10 cellular contexts compared by ENCODE assay signal in the genomic region with DNA sequence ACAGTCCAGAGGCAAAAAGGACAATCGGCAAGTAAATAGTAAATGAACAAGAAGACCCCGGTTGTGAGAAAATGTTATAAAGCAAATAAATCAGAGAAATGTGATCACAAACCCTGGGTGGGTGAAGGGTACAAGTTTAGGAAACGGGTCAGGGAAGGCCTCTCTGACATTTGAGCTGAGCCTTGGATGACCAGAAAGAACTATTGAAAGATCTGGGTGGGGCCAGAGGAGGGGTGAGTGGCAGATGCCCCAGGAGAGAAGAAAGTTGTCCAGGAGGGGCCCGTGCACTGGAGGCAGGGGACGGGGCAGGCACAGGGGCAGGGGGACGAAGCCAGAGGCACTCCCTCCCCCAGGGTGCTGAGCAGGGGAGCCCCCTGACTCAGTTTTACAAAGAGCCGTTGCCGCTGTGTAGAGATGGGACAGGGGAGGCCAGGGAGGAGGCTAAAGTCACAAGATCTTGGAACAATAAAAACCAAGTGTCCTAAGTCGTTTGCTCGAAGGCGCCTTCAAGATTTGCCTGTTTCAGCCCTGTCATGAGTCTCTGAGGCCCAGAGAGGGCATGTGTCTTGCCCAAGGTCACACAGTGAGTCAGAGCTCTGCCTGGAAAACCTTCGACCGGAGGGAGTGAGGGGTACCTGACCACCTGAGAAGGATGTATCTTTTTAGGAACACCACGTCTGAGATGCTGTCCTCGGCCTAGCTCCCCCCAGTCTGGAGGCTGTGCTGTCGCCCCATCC. TPM values are rescaled to one million over a fixed set of nuclear protein-coding genes. Genes with fewer than 3 reads are reported as not detected.
DNase-seq lines count a peak whose midpoint lies in the region; ATAC-seq, FAIRE-seq and TF ChIP-seq lines count a peak whose summit lies in the region.
"Had no signal": no experiment of that assay in that cellular context is flagged by ENCODE, and none has a peak within 500 bp of the region (broad histone marks: within the 10 kb centered on the region; RNA-seq: fewer than 3 reads in every experiment).

No MANE protein-coding gene starts in this region.

- no peak overlapping the region for H3K4me3 ChIP-seq in BLaER1 treated with 17β-estradiol and CSF1 and Interleukin-3, amounts not matched to agents 10 nM and 100 nM
- no peak overlapping the region for H3K4me3 ChIP-seq in IMR-90 (ENCODE audit: insufficient read depth, low read depth, low read length)
- H3K4me3 ChIP-seq in H1 (ENCODE audit: extremely low read depth in 1 of 4, insufficient read depth in 2 of 4, low read depth in 3 of 4, low read length in 4 of 4): no peak overlapping the region
- no peak overlapping the region for H3K4me3 ChIP-seq in trophoblast cell (ENCODE audit: low read depth, low read length)
- H3K4me3 ChIP-seq: SK-N-MC had no signal

- H3K56ac ChIP-seq in IMR-90 (ENCODE audit: extremely low read depth, insufficient read depth, low read length): peak overlapping the region; percentile 23; the same call in 1 of the 2 replicates
- no peak overlapping the region for H3K56ac ChIP-seq in H1 (replicated peaks; ENCODE audit: insufficient read length, low read depth, low read length)

- H3K14ac ChIP-seq in IMR-90 (replicated peaks; ENCODE audit: low read depth, low read length): peak overlapping the region; percentile 79
- no peak overlapping the region for H3K14ac ChIP-seq in H1 (ENCODE audit: insufficient read length)
- peak overlapping the region; percentile 12 for H3K14ac ChIP-seq in trophoblast cell (ENCODE audit: low read length)

- POLR2A ChIA-PET in IMR-90 (lab: Charles Lee; ENCODE audit: unreplicated experiment) (no interaction called here), H1 (lab: Charles Lee; ENCODE audit: partially characterized antibody) (interaction anchor here (1.0 to 4.6 kb wide), 4 partner anchors 28 to 62 kb away, joined by 3 to 40 read pairs (median 3); partner anchors contain the start of gene RPL3)

- H2BK12ac ChIP-seq in H1 (ENCODE audit: low read depth, low read length): 0 out of 2 replicates have a peak overlapping the region, but pooled peaks have one; percentile 80
- peak overlapping the region; percentile 53 for H2BK12ac ChIP-seq in trophoblast cell (ENCODE audit: low read length)

- H2AFZ ChIP-seq in IMR-90 (replicated peaks; ENCODE audit: low read length, poor library complexity) (peak overlapping the region; percentile 90), H1 (ENCODE audit: low read length) (no peak overlapping the region), trophoblast cell (ENCODE audit: insufficient read depth, low read length, poor library complexity) (no peak overlapping the region)

- CTCF ChIA-PET in IMR-90 (lab: Yijun Ruan, JAX) (no interaction called here), H1 (lab: Charles Lee; ENCODE audit: partially characterized antibody) (interaction anchor here (0.6 to 1.7 kb wide), 6 partner anchors 10 to 42 kb away, joined by 3 to 6 read pairs (median 4); partner anchors contain the start of gene PDGFB)

- DNase-seq in IMR-90 (no peak), H1 (ENCODE audit: low read depth in 1 of 2, low spot score in 2 of 2) (no peak), trophoblast cell (peak in 1 of 2 donors; percentile 25), OCI-M1 (lab: John Stamatoyannopoulos, UW) (no peak)
- DNase-seq in activated CD4-positive, CD25-positive, alpha-beta regulatory T cell (lab: John Stamatoyannopoulos, UW): no peak
- DNase-seq: Kasumi-1 had no signal

- no peak for ATAC-seq in IMR-90 (ENCODE audit: low read depth)
- ATAC-seq in HG03196 (IDR thresholded peaks at IDR 0.05; ENCODE audit: unreplicated experiment): no peak
- ATAC-seq in GM21619 (IDR thresholded peaks at IDR 0.05; ENCODE audit: unreplicated experiment): no peak

- no TSS peak for BruUV-seq in IMR-90 (replicated peaks; lab: Mats Ljungman, UMichigan)

- H2AK9ac ChIP-seq in IMR-90 (replicated peaks; ENCODE audit: low read depth, low read length, poor library complexity): peak overlapping the region; percentile 80

- H2BK20ac ChIP-seq in IMR-90 (ENCODE audit: low read depth, low read length) (peak overlapping the region; percentile 94), H1 (ENCODE audit: low read length) (0 out of 2 replicates have a peak overlapping the region, but pooled peaks have one; percentile 23)

- peak overlapping the region in 4 of 11 experiments; percentile 18 to 72 (median 56); a peak in 5 of 22 replicates for H3K27ac ChIP-seq in BLaER1 treated with 17β-estradiol and CSF1 and Interleukin-3, amounts not matched to agents 10 nM and 100 nM
- peak overlapping the region; percentile 41 for H3K27ac ChIP-seq in IMR-90 (ENCODE audit: insufficient read depth, low read length)
- no peak overlapping the region for H3K27ac ChIP-seq in H1 (ENCODE audit: low read depth, low read length)
- no peak overlapping the region for H3K27ac ChIP-seq in trophoblast cell (ENCODE audit: low read depth, low read length)
- H3K27ac ChIP-seq: SK-N-MC had no signal

- H2AK5ac ChIP-seq in IMR-90 (ENCODE audit: low read depth, low read length): peak overlapping the region; percentile 32
- H2AK5ac ChIP-seq in H1 (ENCODE audit: low read depth, low read length): peak overlapping the region; percentile 65; the same call in 1 of the 2 replicates
- no peak overlapping the region for H2AK5ac ChIP-seq in trophoblast cell (ENCODE audit: low read length)

- H3K4ac ChIP-seq in IMR-90 (ENCODE audit: low read depth, low read length): peak overlapping the region; percentile 94
- no peak overlapping the region for H3K4ac ChIP-seq in H1 (replicated peaks; ENCODE audit: insufficient read length, low read depth, low read length)
- H3K4ac ChIP-seq in trophoblast cell (ENCODE audit: low read depth, low read length): no peak overlapping the region

- intact Hi-C loops in IMR-90 (cut with micrococcal nuclease): no loop called here

- peak overlapping the region; percentile 74; the same call in 1 of the 3 replicates for H2BK15ac ChIP-seq in IMR-90 (ENCODE audit: low read depth, low read length)
- H2BK15ac ChIP-seq in H1 (ENCODE audit: low read length): 0 out of 2 replicates have a peak overlapping the region, but pooled peaks have one; percentile 46

- peak overlapping the region; percentile 57; the same call in 1 of the 2 replicates for H3K23ac ChIP-seq in IMR-90 (ENCODE audit: low read depth, low read length)
- no peak overlapping the region for H3K23ac ChIP-seq in H1 (ENCODE audit: insufficient read length)
- H3K23ac ChIP-seq in trophoblast cell (ENCODE audit: low read length): no peak overlapping the region

- peak overlapping the region; percentile 34 to 91 for H4K8ac ChIP-seq in IMR-90 (ENCODE audit: low read depth in 2 of 2, low read length in 2 of 2)
- peak overlapping the region; percentile 57; the same call in 1 of the 2 replicates for H4K8ac ChIP-seq in H1 (ENCODE audit: extremely low read depth, insufficient read depth, low read length)
- H4K8ac ChIP-seq in trophoblast cell (ENCODE audit: low read depth, low read length): no peak overlapping the region

- H4K91ac ChIP-seq in IMR-90 (ENCODE audit: insufficient read depth, low read depth, low read length): peak overlapping the region; percentile 92
- H4K91ac ChIP-seq in H1 (replicated peaks; ENCODE audit: insufficient read length, low read length): peak overlapping the region; percentile 1
- H4K91ac ChIP-seq in trophoblast cell (ENCODE audit: low read depth, low read length): peak overlapping the region; percentile 76

- H3K4me2 ChIP-seq in BLaER1 treated with 17β-estradiol and CSF1 and Interleukin-3, amounts not matched to agents 10 nM and 100 nM: peak overlapping the region; percentile 67 to 86 (median 81)
- H3K4me2 ChIP-seq in IMR-90 (ENCODE audit: low read depth, low read length) (no peak overlapping the region), H1 (ENCODE audit: insufficient read depth in 1 of 2, low read depth in 2 of 2, low read length in 2 of 2) (no peak overlapping the region), trophoblast cell (ENCODE audit: low read length) (no peak overlapping the region)

- H3K9ac ChIP-seq in BLaER1 treated with 17β-estradiol and CSF1 and Interleukin-3, amounts not matched to agents 10 nM and 100 nM: peak overlapping the region in 6 of 11 experiments; percentile 44 to 64 (median 54); a peak in 9 of 22 replicates
- H3K9ac ChIP-seq in IMR-90 (ENCODE audit: low read depth, low read length) (peak overlapping the region; percentile 7; the same call in 1 of the 2 replicates), H1 (replicated peaks in 1 of 4; ENCODE audit: extremely low read depth in 1 of 4, low read depth in 3 of 4, low read length in 3 of 4) (no peak overlapping the region), trophoblast cell (ENCODE audit: low read length) (no peak overlapping the region)

- TF ChIP-seq RAD21 in IMR-90 (IDR thresholded peaks at IDR 0.05; ENCODE audit: low read length) (no peak), H1 (IDR thresholded peaks at IDR 0.05 in 1 of 2, conservative IDR thresholded peaks at IDR 0.05 in 1 of 2; ENCODE audit: low read depth in 2 of 2, low read length in 2 of 2) (no peak)

- H4K20me1 ChIP-seq in BLaER1 treated with 17β-estradiol and CSF1 and Interleukin-3, amounts not matched to agents 10 nM and 100 nM: peaks cover 0 to 76% (median 33%) of the 10 kb centered on the region in 11 experiments; a peak in 16 of 22 replicates
- H4K20me1 ChIP-seq in IMR-90 (ENCODE audit: insufficient read depth, low read length) (no peaks in the 10 kb centered on the region), H1 (replicated peaks in 1 of 2; ENCODE audit: control insufficient read depth in 1 of 2, insufficient read depth in 2 of 2, low read length in 2 of 2) (no peaks in the 10 kb centered on the region)

- H3K4me1 ChIP-seq in BLaER1 treated with 17β-estradiol and CSF1 and Interleukin-3, amounts not matched to agents 10 nM and 100 nM: peaks cover 31 to 41% (median 35%) of the 10 kb centered on the region in 10 experiments
- peaks cover 32% of the 10 kb centered on the region for H3K4me1 ChIP-seq in IMR-90 (ENCODE audit: control insufficient read depth, insufficient read depth, low read length)
- peaks cover 0 to 23% (median 15%) of the 10 kb centered on the region in 4 experiments; a peak in 6 of 7 replicates for H3K4me1 ChIP-seq in H1 (replicated peaks in 1 of 4; ENCODE audit: control insufficient read depth in 3 of 4, insufficient read depth in 4 of 4, low read length in 3 of 4)
- peaks cover 19 to 23% of the 10 kb centered on the region in 2 experiments for H3K4me1 ChIP-seq in trophoblast cell (ENCODE audit: control insufficient read depth in 1 of 2, insufficient read depth in 2 of 2, low read length in 2 of 2)

- TF ChIP-seq CTCF in IMR-90 (conservative IDR thresholded peaks at IDR 0.05; ENCODE audit: low read depth, low read length) (no peak), H1 (IDR thresholded peaks at IDR 0.05; ENCODE audit: control extremely low read depth in 1 of 3, insufficient read depth in 1 of 3, low read depth in 1 of 3, low read length in 3 of 3) (no peak)

- H2BK120ac ChIP-seq in IMR-90 (ENCODE audit: low read depth, low read length) (peak overlapping the region; percentile 98), H1 (replicated peaks; ENCODE audit: low read depth, low read length) (no peak overlapping the region), trophoblast cell (ENCODE audit: insufficient read depth, low read length, poor library complexity) (no peak overlapping the region)

- H3K79me1 ChIP-seq in IMR-90 (ENCODE audit: low read depth in 1 of 2, low read length in 2 of 2) (peaks cover 0 to 18% of the 10 kb centered on the region in 2 experiments; a peak in 1 of 4 replicates), H1 (ENCODE audit: low read depth, low read length) (no peaks in the 10 kb centered on the region), trophoblast cell (ENCODE audit: low read length) (peaks cover 17% of the 10 kb centered on the region)

- H4K5ac ChIP-seq in IMR-90 (ENCODE audit: low read depth, low read length): peak overlapping the region; percentile 97
- H4K5ac ChIP-seq in H1 (ENCODE audit: insufficient read length, low read depth, low read length): no peak overlapping the region

- 93% methylated on average over 6 of the region's 16 CpGs; no CpG with 5 or more reads in 1 of the 2 experiments for WGBS in IMR-90 (ENCODE audit: extremely low coverage in 2 of 2, insufficient read length in 1 of 2), 2 experiments
- WGBS in H1 (ENCODE audit: extremely low coverage in 1 of 2, insufficient coverage in 1 of 2, insufficient read length in 1 of 2, insufficient replicate concordance in 2 of 2, low coverage in 1 of 2, low lambda C conversion rate in 2 of 2, missing lambda C conversion rate in 1 of 2), 2 experiments: 84% methylated on average over 8 of the region's 16 CpGs; no CpG with 5 or more reads in 1 of the 2 experiments
- WGBS in trophoblast cell (ENCODE audit: extremely low coverage, insufficient coverage, insufficient read length): no CpG with 5 or more reads among the region's 16 CpGs

- H3K27me3 ChIP-seq in BLaER1 treated with 17β-estradiol and CSF1 and Interleukin-3, amounts not matched to agents 10 nM and 100 nM: peaks cover 51 to 73% (median 64%) of the 10 kb centered on the region in 11 experiments
- H3K27me3 ChIP-seq in IMR-90 (ENCODE audit: control insufficient read depth, insufficient read depth, low read length): no peaks in the 10 kb centered on the region
- H3K27me3 ChIP-seq in H1 (replicated peaks in 1 of 4; ENCODE audit: control insufficient read depth in 3 of 4, extremely low read depth in 1 of 4, insufficient read depth in 3 of 4, low read length in 3 of 4): peaks cover 0 to 10% (median 4%) of the 10 kb centered on the region in 4 experiments; a peak in 3 of 7 replicates
- H3K27me3 ChIP-seq in trophoblast cell (ENCODE audit: insufficient read depth, low read length): no peaks in the 10 kb centered on the region

- H2BK5ac ChIP-seq in IMR-90 (ENCODE audit: low read depth, low read length, poor library complexity, severe bottlenecking): peak overlapping the region; percentile 91
- peak overlapping the region; percentile 24; the same call in 1 of the 2 replicates for H2BK5ac ChIP-seq in H1 (ENCODE audit: low read depth, low read length)
- H2BK5ac ChIP-seq in trophoblast cell (ENCODE audit: low read depth, low read length, poor library complexity): no peak overlapping the region

- no peaks in the 10 kb centered on the region; the same call in 1 of the 2 replicates for H3K23me2 ChIP-seq in H1 (ENCODE audit: low read depth, low read length)

- no peaks in the 10 kb centered on the region for H3K9me3 ChIP-seq in BLaER1 treated with 17β-estradiol and CSF1 and Interleukin-3, amounts not matched to agents 10 nM and 100 nM (replicated peaks in 1 of 11)
- no peaks in the 10 kb centered on the region for H3K9me3 ChIP-seq in IMR-90 (ENCODE audit: control insufficient read depth, insufficient read depth, low read length)
- H3K9me3 ChIP-seq in H1 (ENCODE audit: insufficient read depth in 2 of 2, low read depth in 1 of 2, low read length in 1 of 2): no peaks in the 10 kb centered on the region
- no peaks in the 10 kb centered on the region for H3K9me3 ChIP-seq in trophoblast cell (ENCODE audit: insufficient read depth, low read depth, low read length)

- in situ Hi-C loops in IMR-90 (cut with MboI; ENCODE audit: low sequenced_read_pairs): no loop called here

- TF ChIP-seq POLR2A in IMR-90 (IDR thresholded peaks at IDR 0.05; ENCODE audit: low read depth, low read length) (no peak), H1 (IDR thresholded peaks at IDR 0.05; ENCODE audit: control extremely low read depth in 1 of 2, low read depth in 2 of 2, low read length in 2 of 2) (no peak)

- FAIRE-seq in H1 (lab: Jason Lieb, UNC): no peak

- no peaks in the 10 kb centered on the region for H3K36me3 ChIP-seq in BLaER1 treated with 17β-estradiol and CSF1 and Interleukin-3, amounts not matched to agents 10 nM and 100 nM
- no peaks in the 10 kb centered on the region for H3K36me3 ChIP-seq in IMR-90 (ENCODE audit: control insufficient read depth, insufficient read depth, low read length)
- no peaks in the 10 kb centered on the region for H3K36me3 ChIP-seq in H1 (ENCODE audit: control insufficient read depth in 2 of 4, insufficient read depth in 4 of 4, low read length in 3 of 4)
- no peaks in the 10 kb centered on the region for H3K36me3 ChIP-seq in trophoblast cell (ENCODE audit: control insufficient read depth in 1 of 2, insufficient read depth in 2 of 2, low read length in 2 of 2)

- peaks cover 20% of the 10 kb centered on the region for H3K9me1 ChIP-seq in IMR-90 (ENCODE audit: insufficient read depth, low read length)

- no peak for TF ChIP-seq EP300 in H1 (IDR thresholded peaks at IDR 0.05; ENCODE audit: borderline replicate concordance in 1 of 2, low read depth in 2 of 2, low read length in 2 of 2)

- dilution Hi-C loops in IMR-90 (cut with HindIII; ENCODE audit: low sequenced_read_pairs, unreplicated experiment): no loop called here

- peak overlapping the region; percentile 91 for H3K18ac ChIP-seq in IMR-90 (ENCODE audit: low read depth, low read length)
- H3K18ac ChIP-seq in H1 (ENCODE audit: extremely low read depth, low read length): no peak overlapping the region; the same call in 1 of the 2 replicates
- no peak overlapping the region for H3K18ac ChIP-seq in trophoblast cell (ENCODE audit: low read length)

- H3K79me2 ChIP-seq in H1 (ENCODE audit: control insufficient read depth in 1 of 2, insufficient read depth in 2 of 2, low read length in 2 of 2) (no peaks in the 10 kb centered on the region), trophoblast cell (ENCODE audit: control insufficient read depth, insufficient read depth, low read length, poor library complexity) (no peaks in the 10 kb centered on the region)

- H4K12ac ChIP-seq in trophoblast cell (ENCODE audit: low read depth, low read length): no peak overlapping the region

RNA-seq across cellular contexts. Expression of gene PDGFB, which starts 10.8 kb away (rescaled TPM):
- total RNA-seq in IMR-90 (2012; rRNA removed): not detected in 2 replicates
- polyA plus RNA-seq in IMR-90 (2012; rRNA removed): 0.07 and 0.09 TPM in 2 replicates
- 0.09 and 0.10 TPM in 2 replicates for polyA plus RNA-seq in IMR-90 (2012; cell fraction: cytosol; rRNA removed)
- 0.06 and 0.09 TPM in 2 replicates for polyA plus RNA-seq in IMR-90 (2012; cell fraction: nucleus; rRNA removed; ENCODE audit: low replicate concordance)
- 8.5 and 9.6 TPM in 2 replicates for total RNA-seq in H1 (2021; fragmentation: NEBNext Ultra II Directional; extraction: Animal tissue kit (Norgen Biotek cat#: 25700))
- 3.9 and 5.5 TPM in 2 replicates for polyA plus RNA-seq in H1 (2011; rRNA removed)
- 6.1 TPM for polyA plus RNA-seq in H1 (2011; cell fraction: cytosol; rRNA removed)
- polyA plus RNA-seq in H1 (2011; cell fraction: nucleus; rRNA removed): 10.9 TPM
- 2.6 to 3.9 TPM (median 3.8 TPM) in 4 replicates for polyA plus RNA-seq in H1 (2012, experiment 1 of 2)
- 4.1 TPM for polyA plus RNA-seq in H1 (2012, experiment 2 of 2)
- 4.9 TPM for polyA plus RNA-seq in H1 (2013, experiment 1 of 2)
- 6.0 TPM for polyA plus RNA-seq in H1 (2013, experiment 2 of 2)
- 3.0 and 5.3 TPM in 2 replicates for polyA minus RNA-seq in H1 (2011; rRNA and poly(A)+ RNA removed)
- polyA minus RNA-seq in H1 (2011; cell fraction: cytosol; rRNA and poly(A)+ RNA removed): 5.7 TPM
- 3.5 TPM for polyA minus RNA-seq in H1 (2011; cell fraction: nucleus; rRNA and poly(A)+ RNA removed)
- 16.2 and 16.3 TPM in 2 replicates for polyA plus RNA-seq in trophoblast cell (2013)

Comparison
In these comparisons a context has a peak if more than half of its experiments do, and no peak if none do; other contexts are left out.
1. H3K4me2 ChIP-seq: peak in BLaER1 treated with 17β-estradiol and CSF1 and Interleukin-3, amounts not matched to agents 10 nM and 100 nM (11 of 11); none in IMR-90 (single experiment), H1 (0 of 2) and trophoblast cell (single experiment).
2. H3K9ac ChIP-seq: peak in BLaER1 treated with 17β-estradiol and CSF1 and Interleukin-3, amounts not matched to agents 10 nM and 100 nM (6 of 11) and IMR-90 (single experiment); none in H1 (0 of 4) and trophoblast cell (single experiment).
3. H4K91ac ChIP-seq: peak in every context shown above with its lines; median percentile 92 in IMR-90; 76 in trophoblast cell; 1 in H1.